ENCODE assay signal across 8 cellular contexts in genomic region chr11:45859661-45860140, GRCh38. TPM values are rescaled to one million over a fixed set of nuclear protein-coding genes. Genes with fewer than 3 reads are reported as not detected.
DNase-seq lines count a peak whose midpoint lies in the region; ATAC-seq and TF ChIP-seq lines count a peak whose summit lies in the region.

No MANE protein-coding gene starts in this region.

- H3K27ac ChIP-seq in VCaP = peak overlapping the region; percentile 50
- peak overlapping the region; percentile 65 to 77 for H3K27ac ChIP-seq in prostate gland

- peaks cover 5 to 30% of the 10 kb centered on the region in 2 donors for H3K36me3 ChIP-seq in prostate gland

- DNase-seq in GM04503 (ENCODE audit: low read depth) (peak; percentile 98), Right ventricle myocardium inferior (ENCODE audit: missing footprints) (peak; percentile 94), prostate gland (ENCODE audit: low spot score) (peak; percentile 93), GM13977 (ENCODE audit: low spot score) (no peak)
- DNase-seq in activated CD4-positive, alpha-beta T cell treated with anti-CD3 and anti-CD28 coated beads, Interleukin-2, amount 50 U/mL, for 4 hours = no peak

- TF ChIP-seq CTCF in VCaP (conservative IDR thresholded peaks at IDR 0.05) (no peak), prostate gland (IDR thresholded peaks at IDR 0.05) (peak in 1 of 4 experiments; percentile 7), GM13977 (IDR thresholded peaks at IDR 0.05; ENCODE audit: extremely low read depth, insufficient read depth, missing control alignments) (no peak)

- no peaks in the 10 kb centered on the region for H3K9me3 ChIP-seq in prostate gland

- intact Hi-C loops in Right ventricle myocardium inferior (cut with DNase I) (no loop called here), prostate gland (cut with DNase I) (no loop called here)

- in situ Hi-C loops in GM13977 (cut with MboI; ENCODE audit: low pct_unique_long_range_greater_than_20kb, low sequenced_read_pairs, unreplicated experiment) = no loop called here

- peaks cover 20% of the 10 kb centered on the region for H3K4me1 ChIP-seq in prostate gland (replicated peaks)

- TF ChIP-seq POLR2A in prostate gland (IDR thresholded peaks at IDR 0.05) = peak; percentile 41

- 15% methylated on average over 12 of the region's 12 CpGs for WGBS in prostate gland

- no peak overlapping the region for H3K4me3 ChIP-seq in prostate gland

- no peaks in the 10 kb centered on the region for H3K27me3 ChIP-seq in prostate gland (replicated peaks; ENCODE audit: insufficient read depth)

- ATAC-seq in Right ventricle myocardium inferior = peak; percentile 83
- ATAC-seq in HG02885 (IDR thresholded peaks at IDR 0.05; ENCODE audit: poor library complexity, unreplicated experiment) = no peak
- no peak for ATAC-seq in activated CD4-positive, CD25-positive, alpha-beta regulatory T cell treated with anti-CD3 and anti-CD28 coated beads, Interleukin-2, amount 50 U/mL, for 24 hours

RNA-seq across cellular contexts. Expression of gene CRY2, which starts 12.4 kb away (rescaled TPM):
- 69.8 TPM for total RNA-seq in Right ventricle myocardium inferior
- 10 to 100 TPM; 45.4 to 70.8 TPM for total RNA-seq in prostate gland

RNA-seq across cellular contexts. Expression of gene MAPK8IP1, which starts 25.8 kb away (rescaled TPM):
- 5.9 TPM for total RNA-seq in Right ventricle myocardium inferior
- 10 to 100 TPM; 19.8 to 46.9 TPM for total RNA-seq in prostate gland

RNA-seq across cellular contexts. Expression of gene FREY1, which starts 47.4 kb away (rescaled TPM):
- total RNA-seq in Right ventricle myocardium inferior = not detected
- total RNA-seq in prostate gland = 1 to 10 TPM in 1 of 2 donors, under 1 TPM in 1; 0.59 to 2.8 TPM

RNA-seq across cellular contexts. Expression of gene SLC35C1, which starts 54.8 kb away (rescaled TPM):
- total RNA-seq in Right ventricle myocardium inferior = 6.0 TPM
- 10 to 100 TPM; 14.1 to 20.6 TPM for total RNA-seq in prostate gland

RNA-seq across cellular contexts. Expression of gene PEX16, which starts 58.0 kb away (rescaled TPM):
- total RNA-seq in Right ventricle myocardium inferior (10.4 TPM), prostate gland (10 to 100 TPM; 31.8 to 35.4 TPM)

Comparison
In these comparisons a context has a peak if more than half of its experiments do, and no peak if none do; other contexts are left out.
1. DNase-seq: peak in GM04503 (single experiment), Right ventricle myocardium inferior (single experiment) and prostate gland (single experiment); none in activated CD4-positive, alpha-beta T cell treated with anti-CD3 and anti-CD28 coated beads, Interleukin-2, amount 50 U/mL, for 4 hours (0 of 2) and GM13977 (single experiment).